Comparison of ENCODE assay signal across 23 cellular contexts in the genomic region with DNA sequence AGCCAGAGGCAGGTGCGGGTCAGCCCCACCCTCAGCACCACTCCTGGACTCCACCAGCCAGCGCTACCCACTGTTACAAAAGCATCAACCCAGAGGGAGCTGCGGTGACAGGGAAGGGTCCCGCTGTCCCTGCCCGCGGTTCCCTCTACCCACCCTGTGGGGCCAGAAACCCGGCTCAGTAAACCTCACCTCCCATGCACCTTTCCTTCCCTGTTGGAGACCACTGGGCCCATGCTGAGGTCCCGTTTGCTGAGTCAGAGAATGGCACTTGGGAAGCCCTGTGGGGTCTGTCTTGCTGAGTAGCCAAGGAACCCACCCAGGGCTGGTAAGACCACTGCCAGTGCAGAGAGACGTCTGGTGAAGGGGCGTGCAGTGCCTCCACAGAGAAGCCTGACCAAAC. TPM values are rescaled to one million over a fixed set of nuclear protein-coding genes. Genes with fewer than 3 reads are reported as not detected.
"Had no signal": no experiment of that assay in that cellular context is flagged by ENCODE, and none has a peak within 500 bp of the region (broad histone marks: within the 10 kb centered on the region; RNA-seq: fewer than 3 reads in every experiment).

No MANE protein-coding gene starts in this region.

- H3K27ac ChIP-seq: SJCRH30 had no signal

- DNase-seq: IMR-90, Karpas-422, KG1, MG63, NCI-H1092, NCI-H1436, NCI-H187, NCI-H2029, NCI-H2081 treated with DMSO at 0.1 percent for 48 hours, NCI-H2171, NCI-H226, NCI-H446, NCI-H510A, NCI-H524 treated with DMSO at 0.1 percent for 48 hours, NCI-H69, NCI-H774, RPMI8226, SHP77, SJCRH30 had no signal

- H3K27me3 ChIP-seq: MG63, SJCRH30 had no signal

- ATAC-seq: HepG2, SK-N-SH treated with all-trans-retinoic acid at 6 μM for 48 hours had no signal

- H3K4me1 ChIP-seq: SJCRH30 had no signal

- H3K4me3 ChIP-seq: MG63, SJCRH30 had no signal

- FAIRE-seq: HepG2, RCC 7860 had no signal

- H3K9me3 ChIP-seq: MG63, SJCRH30 had no signal

- H3K36me3 ChIP-seq: MG63, SJCRH30 had no signal

RNA-seq across cellular contexts. Expression of a gene that starts 56.4 kb away (rescaled TPM):
- total RNA-seq: HepG2, HT1080, IMR-90, SJCRH30 had no signal
- polyA plus RNA-seq: HepG2, IMR-90 had no signal
